In the genomic region with DNA sequence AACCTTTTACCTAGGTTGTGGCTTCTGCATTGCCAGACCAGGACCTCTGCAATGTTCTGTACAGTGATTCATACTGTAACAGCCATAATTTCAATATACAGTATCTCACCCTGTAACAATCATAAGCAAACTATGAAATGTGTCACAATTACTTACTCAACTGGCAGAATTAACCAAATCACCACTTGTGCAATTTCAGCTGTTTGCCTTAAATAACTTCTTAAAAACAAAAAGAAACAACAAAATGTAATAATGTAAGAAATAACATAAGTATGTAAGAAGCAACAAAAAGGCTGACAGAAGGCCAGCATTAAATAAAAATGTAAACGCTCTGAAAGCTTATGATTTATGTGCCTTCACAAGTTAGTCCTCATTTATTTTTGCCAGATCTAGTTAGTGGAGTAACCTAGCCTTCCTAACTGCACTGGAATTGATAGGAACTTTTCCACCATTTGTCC, we compare ENCODE assay signal across 1 cellular context.
TF ChIP-seq lines count a peak whose summit lies in the region.

No MANE protein-coding gene starts in this region.

TF ChIP-seq in HEK293, 187 proteins besides CTCF, POLR2A, EP300 and RAD21 (continued from another document):
- TF ChIP-seq, protein P1, sequence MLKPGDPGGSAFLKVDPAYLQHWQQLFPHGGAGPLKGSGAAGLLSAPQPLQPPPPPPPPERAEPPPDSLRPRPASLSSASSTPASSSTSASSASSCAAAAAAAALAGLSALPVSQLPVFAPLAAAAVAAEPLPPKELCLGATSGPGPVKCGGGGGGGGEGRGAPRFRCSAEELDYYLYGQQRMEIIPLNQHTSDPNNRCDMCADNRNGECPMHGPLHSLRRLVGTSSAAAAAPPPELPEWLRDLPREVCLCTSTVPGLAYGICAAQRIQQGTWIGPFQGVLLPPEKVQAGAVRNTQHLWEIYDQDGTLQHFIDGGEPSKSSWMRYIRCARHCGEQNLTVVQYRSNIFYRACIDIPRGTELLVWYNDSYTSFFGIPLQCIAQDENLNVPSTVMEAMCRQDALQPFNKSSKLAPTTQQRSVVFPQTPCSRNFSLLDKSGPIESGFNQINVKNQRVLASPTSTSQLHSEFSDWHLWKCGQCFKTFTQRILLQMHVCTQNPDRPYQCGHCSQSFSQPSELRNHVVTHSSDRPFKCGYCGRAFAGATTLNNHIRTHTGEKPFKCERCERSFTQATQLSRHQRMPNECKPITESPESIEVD (tag by site-specific recombination; IDR thresholded peaks at IDR 0.05): peak; percentile 57
- peak; percentile 73 for TF ChIP-seq ZNF335 (tag by site-specific recombination; conservative IDR thresholded peaks at IDR 0.05)
- no peak for TF ChIP-seq ZNF571 (tag by site-specific recombination; IDR thresholded peaks at IDR 0.05)
- TF ChIP-seq HOXA7 (CRISPR knock-in tag; IDR thresholded peaks at IDR 0.05; ENCODE audit: borderline replicate concordance): no peak
- peak; percentile 80 for TF ChIP-seq ZNF600 (tag by site-specific recombination; IDR thresholded peaks at IDR 0.05)
